1 cellular context compared by ENCODE assay signal in genomic region chr10:79387974-79388850, GRCh38.
TF ChIP-seq lines count a peak whose summit lies in the region.

No MANE protein-coding gene starts in this region.

TF ChIP-seq in GM23338, 12 proteins besides CTCF, POLR2A, EP300 and RAD21 (continued from another document):
- TF ChIP-seq ZNF462 (CRISPR knock-in tag; IDR thresholded peaks at IDR 0.05) (no peak), JUNB (IDR thresholded peaks at IDR 0.05; ENCODE audit: unreplicated experiment) (no peak), EZH2phosphoT487 (IDR thresholded peaks at IDR 0.05; ENCODE audit: unreplicated experiment) (no peak)
